1 cellular context compared by ENCODE assay signal in the genomic region with DNA sequence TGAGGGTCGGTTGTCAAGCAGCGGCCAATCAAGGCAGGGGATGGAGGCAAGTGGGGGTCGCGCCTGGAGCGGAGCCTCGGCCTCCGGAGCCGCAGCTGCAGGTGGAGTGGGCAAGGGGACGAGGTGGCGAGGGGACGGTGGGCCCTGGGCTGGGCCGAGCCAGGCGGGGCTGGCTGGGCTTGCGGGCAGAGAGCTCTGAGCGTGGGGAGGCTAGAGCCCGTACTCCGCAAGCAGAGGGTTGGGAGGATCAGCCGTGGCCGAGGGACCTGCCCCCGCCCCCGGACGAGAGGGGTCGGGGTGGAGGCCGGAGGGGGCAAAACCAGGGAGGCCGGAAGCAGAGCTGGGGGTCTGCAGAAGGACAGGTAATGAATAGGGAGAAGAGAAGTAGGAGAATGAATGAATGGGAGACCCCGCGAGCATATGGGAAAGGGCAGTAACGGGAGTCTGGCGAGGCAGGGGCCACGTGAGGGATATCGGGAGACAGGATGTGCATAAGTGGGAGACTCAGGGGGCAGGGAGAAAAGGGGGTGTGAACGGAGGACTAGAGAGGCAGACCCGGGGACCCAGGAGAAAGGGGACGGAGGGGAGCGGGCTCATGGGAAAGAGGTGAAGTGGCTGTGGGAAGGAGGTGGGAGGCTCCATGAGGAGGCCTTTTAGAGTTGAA.
TF ChIP-seq lines count a peak whose summit lies in the region.

A gene with protein sequence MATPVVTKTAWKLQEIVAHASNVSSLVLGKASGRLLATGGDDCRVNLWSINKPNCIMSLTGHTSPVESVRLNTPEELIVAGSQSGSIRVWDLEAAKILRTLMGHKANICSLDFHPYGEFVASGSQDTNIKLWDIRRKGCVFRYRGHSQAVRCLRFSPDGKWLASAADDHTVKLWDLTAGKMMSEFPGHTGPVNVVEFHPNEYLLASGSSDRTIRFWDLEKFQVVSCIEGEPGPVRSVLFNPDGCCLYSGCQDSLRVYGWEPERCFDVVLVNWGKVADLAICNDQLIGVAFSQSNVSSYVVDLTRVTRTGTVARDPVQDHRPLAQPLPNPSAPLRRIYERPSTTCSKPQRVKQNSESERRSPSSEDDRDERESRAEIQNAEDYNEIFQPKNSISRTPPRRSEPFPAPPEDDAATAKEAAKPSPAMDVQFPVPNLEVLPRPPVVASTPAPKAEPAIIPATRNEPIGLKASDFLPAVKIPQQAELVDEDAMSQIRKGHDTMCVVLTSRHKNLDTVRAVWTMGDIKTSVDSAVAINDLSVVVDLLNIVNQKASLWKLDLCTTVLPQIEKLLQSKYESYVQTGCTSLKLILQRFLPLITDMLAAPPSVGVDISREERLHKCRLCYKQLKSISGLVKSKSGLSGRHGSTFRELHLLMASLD (plus strand): TSS at position 16 of the 664 bp plus-strand sequence. CDS start 1,474 bp downstream, outside the sequence.

TF ChIP-seq in K562, 482 proteins besides CTCF, POLR2A, EP300 and RAD21 (continued from another document and continues in another):
- TF ChIP-seq, protein P1, sequence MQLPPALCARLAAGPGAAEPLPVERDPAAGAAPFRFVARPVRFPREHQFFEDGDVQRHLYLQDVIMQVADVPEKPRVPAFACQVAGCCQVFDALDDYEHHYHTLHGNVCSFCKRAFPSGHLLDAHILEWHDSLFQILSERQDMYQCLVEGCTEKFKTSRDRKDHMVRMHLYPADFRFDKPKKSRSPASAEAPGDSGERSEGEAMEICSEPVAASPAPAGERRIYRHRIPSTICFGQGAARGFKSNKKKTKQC (CRISPR knock-in tag; IDR thresholded peaks at IDR 0.05) = 0 out of 2 replicates have a peak, but pooled peaks have one; percentile 31
- TF ChIP-seq, protein P2, sequence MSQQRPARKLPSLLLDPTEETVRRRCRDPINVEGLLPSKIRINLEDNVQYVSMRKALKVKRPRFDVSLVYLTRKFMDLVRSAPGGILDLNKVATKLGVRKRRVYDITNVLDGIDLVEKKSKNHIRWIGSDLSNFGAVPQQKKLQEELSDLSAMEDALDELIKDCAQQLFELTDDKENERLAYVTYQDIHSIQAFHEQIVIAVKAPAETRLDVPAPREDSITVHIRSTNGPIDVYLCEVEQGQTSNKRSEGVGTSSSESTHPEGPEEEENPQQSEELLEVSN (IDR thresholded peaks at IDR 0.05; ENCODE audit: borderline replicate concordance in 1 of 2, extremely low read depth in 1 of 2, insufficient read depth in 1 of 2, insufficient read length in 1 of 2, low read depth in 1 of 2, low read length in 1 of 2, poor library complexity in 1 of 2, severe bottlenecking in 1 of 2) = peak; percentile 45 to 69
- peak; percentile 12 to 51; a peak in 1 of 4 replicates for TF ChIP-seq SIN3A (IDR thresholded peaks at IDR 0.05; ENCODE audit: borderline replicate concordance in 2 of 2, control insufficient read depth in 1 of 2, low read depth in 2 of 2, low read length in 2 of 2)
- TF ChIP-seq, protein P3, sequence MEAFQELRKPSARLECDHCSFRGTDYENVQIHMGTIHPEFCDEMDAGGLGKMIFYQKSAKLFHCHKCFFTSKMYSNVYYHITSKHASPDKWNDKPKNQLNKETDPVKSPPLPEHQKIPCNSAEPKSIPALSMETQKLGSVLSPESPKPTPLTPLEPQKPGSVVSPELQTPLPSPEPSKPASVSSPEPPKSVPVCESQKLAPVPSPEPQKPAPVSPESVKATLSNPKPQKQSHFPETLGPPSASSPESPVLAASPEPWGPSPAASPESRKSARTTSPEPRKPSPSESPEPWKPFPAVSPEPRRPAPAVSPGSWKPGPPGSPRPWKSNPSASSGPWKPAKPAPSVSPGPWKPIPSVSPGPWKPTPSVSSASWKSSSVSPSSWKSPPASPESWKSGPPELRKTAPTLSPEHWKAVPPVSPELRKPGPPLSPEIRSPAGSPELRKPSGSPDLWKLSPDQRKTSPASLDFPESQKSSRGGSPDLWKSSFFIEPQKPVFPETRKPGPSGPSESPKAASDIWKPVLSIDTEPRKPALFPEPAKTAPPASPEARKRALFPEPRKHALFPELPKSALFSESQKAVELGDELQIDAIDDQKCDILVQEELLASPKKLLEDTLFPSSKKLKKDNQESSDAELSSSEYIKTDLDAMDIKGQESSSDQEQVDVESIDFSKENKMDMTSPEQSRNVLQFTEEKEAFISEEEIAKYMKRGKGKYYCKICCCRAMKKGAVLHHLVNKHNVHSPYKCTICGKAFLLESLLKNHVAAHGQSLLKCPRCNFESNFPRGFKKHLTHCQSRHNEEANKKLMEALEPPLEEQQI (IDR thresholded peaks at IDR 0.05) = no peak
- no peak for TF ChIP-seq NFXL1 (CRISPR knock-in tag; IDR thresholded peaks at IDR 0.05)
- TF ChIP-seq, protein P4, sequence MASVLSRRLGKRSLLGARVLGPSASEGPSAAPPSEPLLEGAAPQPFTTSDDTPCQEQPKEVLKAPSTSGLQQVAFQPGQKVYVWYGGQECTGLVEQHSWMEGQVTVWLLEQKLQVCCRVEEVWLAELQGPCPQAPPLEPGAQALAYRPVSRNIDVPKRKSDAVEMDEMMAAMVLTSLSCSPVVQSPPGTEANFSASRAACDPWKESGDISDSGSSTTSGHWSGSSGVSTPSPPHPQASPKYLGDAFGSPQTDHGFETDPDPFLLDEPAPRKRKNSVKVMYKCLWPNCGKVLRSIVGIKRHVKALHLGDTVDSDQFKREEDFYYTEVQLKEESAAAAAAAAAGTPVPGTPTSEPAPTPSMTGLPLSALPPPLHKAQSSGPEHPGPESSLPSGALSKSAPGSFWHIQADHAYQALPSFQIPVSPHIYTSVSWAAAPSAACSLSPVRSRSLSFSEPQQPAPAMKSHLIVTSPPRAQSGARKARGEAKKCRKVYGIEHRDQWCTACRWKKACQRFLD (CRISPR knock-in tag; IDR thresholded peaks at IDR 0.05) = no peak
- TF ChIP-seq C11orf30 (IDR thresholded peaks at IDR 0.05; ENCODE audit: low read depth) = no peak
- TF ChIP-seq EGR1 (conservative IDR thresholded peaks at IDR 0.05) = peak; percentile 48
- peak; percentile 44 for TF ChIP-seq SUPT5H (IDR thresholded peaks at IDR 0.05)
- no peak for TF ChIP-seq SMAD3 (CRISPR knock-in tag; conservative IDR thresholded peaks at IDR 0.05)
- TF ChIP-seq ZNF146 (CRISPR knock-in tag; IDR thresholded peaks at IDR 0.05; ENCODE audit: unreplicated experiment) = no peak
- no peak for TF ChIP-seq SP1 (CRISPR knock-in tag; IDR thresholded peaks at IDR 0.05)
- peak; percentile 85 for TF ChIP-seq SAP30 (IDR thresholded peaks at IDR 0.05; ENCODE audit: borderline replicate concordance, insufficient read depth, low read depth, low read length, poor library complexity, severe bottlenecking)
- no peak for TF ChIP-seq STAT5A (IDR thresholded peaks at IDR 0.05; ENCODE audit: borderline replicate concordance, low read length)
- 0 out of 2 replicates have a peak, but pooled peaks have one; percentile 13 for TF ChIP-seq GATA2 (CRISPR knock-in tag; IDR thresholded peaks at IDR 0.05)
- no peak for TF ChIP-seq GABPB1 (CRISPR knock-in tag; IDR thresholded peaks at IDR 0.05)
- TF ChIP-seq, protein P5, sequence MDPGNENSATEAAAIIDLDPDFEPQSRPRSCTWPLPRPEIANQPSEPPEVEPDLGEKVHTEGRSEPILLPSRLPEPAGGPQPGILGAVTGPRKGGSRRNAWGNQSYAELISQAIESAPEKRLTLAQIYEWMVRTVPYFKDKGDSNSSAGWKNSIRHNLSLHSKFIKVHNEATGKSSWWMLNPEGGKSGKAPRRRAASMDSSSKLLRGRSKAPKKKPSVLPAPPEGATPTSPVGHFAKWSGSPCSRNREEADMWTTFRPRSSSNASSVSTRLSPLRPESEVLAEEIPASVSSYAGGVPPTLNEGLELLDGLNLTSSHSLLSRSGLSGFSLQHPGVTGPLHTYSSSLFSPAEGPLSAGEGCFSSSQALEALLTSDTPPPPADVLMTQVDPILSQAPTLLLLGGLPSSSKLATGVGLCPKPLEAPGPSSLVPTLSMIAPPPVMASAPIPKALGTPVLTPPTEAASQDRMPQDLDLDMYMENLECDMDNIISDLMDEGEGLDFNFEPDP (CRISPR knock-in tag; IDR thresholded peaks at IDR 0.05) = peak; percentile 7; the same call in 1 of the 2 replicates
- no peak for TF ChIP-seq L3MBTL2 (IDR thresholded peaks at IDR 0.05)
- TF ChIP-seq, protein P6, sequence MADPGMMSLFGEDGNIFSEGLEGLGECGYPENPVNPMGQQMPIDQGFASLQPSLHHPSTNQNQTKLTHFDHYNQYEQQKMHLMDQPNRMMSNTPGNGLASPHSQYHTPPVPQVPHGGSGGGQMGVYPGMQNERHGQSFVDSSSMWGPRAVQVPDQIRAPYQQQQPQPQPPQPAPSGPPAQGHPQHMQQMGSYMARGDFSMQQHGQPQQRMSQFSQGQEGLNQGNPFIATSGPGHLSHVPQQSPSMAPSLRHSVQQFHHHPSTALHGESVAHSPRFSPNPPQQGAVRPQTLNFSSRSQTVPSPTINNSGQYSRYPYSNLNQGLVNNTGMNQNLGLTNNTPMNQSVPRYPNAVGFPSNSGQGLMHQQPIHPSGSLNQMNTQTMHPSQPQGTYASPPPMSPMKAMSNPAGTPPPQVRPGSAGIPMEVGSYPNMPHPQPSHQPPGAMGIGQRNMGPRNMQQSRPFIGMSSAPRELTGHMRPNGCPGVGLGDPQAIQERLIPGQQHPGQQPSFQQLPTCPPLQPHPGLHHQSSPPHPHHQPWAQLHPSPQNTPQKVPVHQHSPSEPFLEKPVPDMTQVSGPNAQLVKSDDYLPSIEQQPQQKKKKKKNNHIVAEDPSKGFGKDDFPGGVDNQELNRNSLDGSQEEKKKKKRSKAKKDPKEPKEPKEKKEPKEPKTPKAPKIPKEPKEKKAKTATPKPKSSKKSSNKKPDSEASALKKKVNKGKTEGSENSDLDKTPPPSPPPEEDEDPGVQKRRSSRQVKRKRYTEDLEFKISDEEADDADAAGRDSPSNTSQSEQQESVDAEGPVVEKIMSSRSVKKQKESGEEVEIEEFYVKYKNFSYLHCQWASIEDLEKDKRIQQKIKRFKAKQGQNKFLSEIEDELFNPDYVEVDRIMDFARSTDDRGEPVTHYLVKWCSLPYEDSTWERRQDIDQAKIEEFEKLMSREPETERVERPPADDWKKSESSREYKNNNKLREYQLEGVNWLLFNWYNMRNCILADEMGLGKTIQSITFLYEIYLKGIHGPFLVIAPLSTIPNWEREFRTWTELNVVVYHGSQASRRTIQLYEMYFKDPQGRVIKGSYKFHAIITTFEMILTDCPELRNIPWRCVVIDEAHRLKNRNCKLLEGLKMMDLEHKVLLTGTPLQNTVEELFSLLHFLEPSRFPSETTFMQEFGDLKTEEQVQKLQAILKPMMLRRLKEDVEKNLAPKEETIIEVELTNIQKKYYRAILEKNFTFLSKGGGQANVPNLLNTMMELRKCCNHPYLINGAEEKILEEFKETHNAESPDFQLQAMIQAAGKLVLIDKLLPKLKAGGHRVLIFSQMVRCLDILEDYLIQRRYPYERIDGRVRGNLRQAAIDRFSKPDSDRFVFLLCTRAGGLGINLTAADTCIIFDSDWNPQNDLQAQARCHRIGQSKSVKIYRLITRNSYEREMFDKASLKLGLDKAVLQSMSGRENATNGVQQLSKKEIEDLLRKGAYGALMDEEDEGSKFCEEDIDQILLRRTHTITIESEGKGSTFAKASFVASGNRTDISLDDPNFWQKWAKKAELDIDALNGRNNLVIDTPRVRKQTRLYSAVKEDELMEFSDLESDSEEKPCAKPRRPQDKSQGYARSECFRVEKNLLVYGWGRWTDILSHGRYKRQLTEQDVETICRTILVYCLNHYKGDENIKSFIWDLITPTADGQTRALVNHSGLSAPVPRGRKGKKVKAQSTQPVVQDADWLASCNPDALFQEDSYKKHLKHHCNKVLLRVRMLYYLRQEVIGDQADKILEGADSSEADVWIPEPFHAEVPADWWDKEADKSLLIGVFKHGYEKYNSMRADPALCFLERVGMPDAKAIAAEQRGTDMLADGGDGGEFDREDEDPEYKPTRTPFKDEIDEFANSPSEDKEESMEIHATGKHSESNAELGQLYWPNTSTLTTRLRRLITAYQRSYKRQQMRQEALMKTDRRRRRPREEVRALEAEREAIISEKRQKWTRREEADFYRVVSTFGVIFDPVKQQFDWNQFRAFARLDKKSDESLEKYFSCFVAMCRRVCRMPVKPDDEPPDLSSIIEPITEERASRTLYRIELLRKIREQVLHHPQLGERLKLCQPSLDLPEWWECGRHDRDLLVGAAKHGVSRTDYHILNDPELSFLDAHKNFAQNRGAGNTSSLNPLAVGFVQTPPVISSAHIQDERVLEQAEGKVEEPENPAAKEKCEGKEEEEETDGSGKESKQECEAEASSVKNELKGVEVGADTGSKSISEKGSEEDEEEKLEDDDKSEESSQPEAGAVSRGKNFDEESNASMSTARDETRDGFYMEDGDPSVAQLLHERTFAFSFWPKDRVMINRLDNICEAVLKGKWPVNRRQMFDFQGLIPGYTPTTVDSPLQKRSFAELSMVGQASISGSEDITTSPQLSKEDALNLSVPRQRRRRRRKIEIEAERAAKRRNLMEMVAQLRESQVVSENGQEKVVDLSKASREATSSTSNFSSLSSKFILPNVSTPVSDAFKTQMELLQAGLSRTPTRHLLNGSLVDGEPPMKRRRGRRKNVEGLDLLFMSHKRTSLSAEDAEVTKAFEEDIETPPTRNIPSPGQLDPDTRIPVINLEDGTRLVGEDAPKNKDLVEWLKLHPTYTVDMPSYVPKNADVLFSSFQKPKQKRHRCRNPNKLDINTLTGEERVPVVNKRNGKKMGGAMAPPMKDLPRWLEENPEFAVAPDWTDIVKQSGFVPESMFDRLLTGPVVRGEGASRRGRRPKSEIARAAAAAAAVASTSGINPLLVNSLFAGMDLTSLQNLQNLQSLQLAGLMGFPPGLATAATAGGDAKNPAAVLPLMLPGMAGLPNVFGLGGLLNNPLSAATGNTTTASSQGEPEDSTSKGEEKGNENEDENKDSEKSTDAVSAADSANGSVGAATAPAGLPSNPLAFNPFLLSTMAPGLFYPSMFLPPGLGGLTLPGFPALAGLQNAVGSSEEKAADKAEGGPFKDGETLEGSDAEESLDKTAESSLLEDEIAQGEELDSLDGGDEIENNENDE (IDR thresholded peaks at IDR 0.05; ENCODE audit: low read depth, low read length) = no peak
- TF ChIP-seq, protein P7, sequence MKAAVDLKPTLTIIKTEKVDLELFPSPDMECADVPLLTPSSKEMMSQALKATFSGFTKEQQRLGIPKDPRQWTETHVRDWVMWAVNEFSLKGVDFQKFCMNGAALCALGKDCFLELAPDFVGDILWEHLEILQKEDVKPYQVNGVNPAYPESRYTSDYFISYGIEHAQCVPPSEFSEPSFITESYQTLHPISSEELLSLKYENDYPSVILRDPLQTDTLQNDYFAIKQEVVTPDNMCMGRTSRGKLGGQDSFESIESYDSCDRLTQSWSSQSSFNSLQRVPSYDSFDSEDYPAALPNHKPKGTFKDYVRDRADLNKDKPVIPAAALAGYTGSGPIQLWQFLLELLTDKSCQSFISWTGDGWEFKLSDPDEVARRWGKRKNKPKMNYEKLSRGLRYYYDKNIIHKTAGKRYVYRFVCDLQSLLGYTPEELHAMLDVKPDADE (conservative IDR thresholded peaks at IDR 0.05; ENCODE audit: control insufficient read depth, low read depth, low read length) = peak; percentile 52; the same call in 1 of the 2 replicates
- TF ChIP-seq ELF2 (CRISPR knock-in tag; IDR thresholded peaks at IDR 0.05) = no peak
- TF ChIP-seq, protein P8, sequence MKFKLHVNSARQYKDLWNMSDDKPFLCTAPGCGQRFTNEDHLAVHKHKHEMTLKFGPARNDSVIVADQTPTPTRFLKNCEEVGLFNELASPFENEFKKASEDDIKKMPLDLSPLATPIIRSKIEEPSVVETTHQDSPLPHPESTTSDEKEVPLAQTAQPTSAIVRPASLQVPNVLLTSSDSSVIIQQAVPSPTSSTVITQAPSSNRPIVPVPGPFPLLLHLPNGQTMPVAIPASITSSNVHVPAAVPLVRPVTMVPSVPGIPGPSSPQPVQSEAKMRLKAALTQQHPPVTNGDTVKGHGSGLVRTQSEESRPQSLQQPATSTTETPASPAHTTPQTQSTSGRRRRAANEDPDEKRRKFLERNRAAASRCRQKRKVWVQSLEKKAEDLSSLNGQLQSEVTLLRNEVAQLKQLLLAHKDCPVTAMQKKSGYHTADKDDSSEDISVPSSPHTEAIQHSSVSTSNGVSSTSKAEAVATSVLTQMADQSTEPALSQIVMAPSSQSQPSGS (CRISPR knock-in tag; IDR thresholded peaks at IDR 0.05) = no peak
- no peak for TF ChIP-seq XRCC3 (IDR thresholded peaks at IDR 0.05)
